Comparison of ENCODE assay signal across 1 cellular context in genomic region chr13:20773194-20774080, GRCh38.
TF ChIP-seq lines count a peak whose summit lies in the region.

EEF1AKMT1 (minus strand) TSS chr13:20773961; CDS start chr13:20757598, 16,363 bp downstream.

TF ChIP-seq in HepG2, 621 proteins besides CTCF, POLR2A, EP300 and RAD21 (continued from another document and continues in another):
- TF ChIP-seq ZHX2 (IDR thresholded peaks at IDR 0.05; ENCODE audit: low read depth) (no peak), ZHX2 (CRISPR knock-in tag; IDR thresholded peaks at IDR 0.05; ENCODE audit: borderline replicate concordance) (no peak; the same call in 1 of the 2 replicates), ZNF543 (CRISPR knock-in tag; IDR thresholded peaks at IDR 0.05) (no peak), ZNF224 (CRISPR knock-in tag; IDR thresholded peaks at IDR 0.05) (peak; percentile 97; the same call in 1 of the 2 replicates), JUND (CRISPR knock-in tag; IDR thresholded peaks at IDR 0.05) (no peak), CREBL2 (CRISPR knock-in tag; IDR thresholded peaks at IDR 0.05; ENCODE audit: borderline replicate concordance) (no peak), ZFP82 (CRISPR knock-in tag; IDR thresholded peaks at IDR 0.05; ENCODE audit: borderline replicate concordance) (no peak), HOXA9 (CRISPR knock-in tag; IDR thresholded peaks at IDR 0.05; ENCODE audit: borderline replicate concordance) (no peak), MBD4 (IDR thresholded peaks at IDR 0.05; ENCODE audit: borderline replicate concordance, low read length) (no peak), MEF2D (CRISPR knock-in tag; IDR thresholded peaks at IDR 0.05) (peak; percentile 85), ZSCAN25 (CRISPR knock-in tag; IDR thresholded peaks at IDR 0.05) (peak; percentile 61), ELF1 (CRISPR knock-in tag; IDR thresholded peaks at IDR 0.05) (peak; percentile 35), FOXK2 (IDR thresholded peaks at IDR 0.05) (no peak), MXD3 (CRISPR knock-in tag; IDR thresholded peaks at IDR 0.05) (peak; percentile 89), MYC (CRISPR knock-in tag; IDR thresholded peaks at IDR 0.05; ENCODE audit: borderline replicate concordance) (peak; percentile 92), ARHGAP35 (CRISPR knock-in tag; IDR thresholded peaks at IDR 0.05; ENCODE audit: borderline replicate concordance) (peak; percentile 66), ATM (IDR thresholded peaks at IDR 0.05; ENCODE audit: borderline replicate concordance) (no peak), UBTF (CRISPR knock-in tag; IDR thresholded peaks at IDR 0.05) (peak; percentile 99), TOPORS (CRISPR knock-in tag; IDR thresholded peaks at IDR 0.05) (peak; percentile 44; the same call in 1 of the 2 replicates), SNAI1 (CRISPR knock-in tag; IDR thresholded peaks at IDR 0.05; ENCODE audit: borderline replicate concordance) (no peak), PREB (CRISPR knock-in tag; IDR thresholded peaks at IDR 0.05) (no peak), ZSCAN30 (CRISPR knock-in tag; IDR thresholded peaks at IDR 0.05) (no peak; the same call in 1 of the 2 replicates), ZNF619 (CRISPR knock-in tag; IDR thresholded peaks at IDR 0.05) (no peak; the same call in 1 of the 2 replicates), PRDM15 (CRISPR knock-in tag; IDR thresholded peaks at IDR 0.05) (no peak), HNRNPUL1 (IDR thresholded peaks at IDR 0.05; ENCODE audit: low read depth, low read length) (no peak), ZNF772 (CRISPR knock-in tag; IDR thresholded peaks at IDR 0.05) (peak; percentile 81), ZNF879 (CRISPR knock-in tag; IDR thresholded peaks at IDR 0.05) (peak; percentile 93; the same call in 1 of the 2 replicates), DMTF1 (CRISPR knock-in tag; IDR thresholded peaks at IDR 0.05) (0 out of 2 replicates have a peak, but pooled peaks have one; percentile 74), ZNF460 (CRISPR knock-in tag; IDR thresholded peaks at IDR 0.05; ENCODE audit: borderline replicate concordance) (no peak), ZBTB26 (CRISPR knock-in tag; IDR thresholded peaks at IDR 0.05; ENCODE audit: borderline replicate concordance) (no peak), KAT8 (CRISPR knock-in tag; IDR thresholded peaks at IDR 0.05) (peak; percentile 79), ZFP36L2 (CRISPR knock-in tag; IDR thresholded peaks at IDR 0.05) (no peak), NFE2L1 (CRISPR knock-in tag; IDR thresholded peaks at IDR 0.05; ENCODE audit: borderline replicate concordance) (peak; percentile 84; the same call in 1 of the 2 replicates), ZNF75D (CRISPR knock-in tag; IDR thresholded peaks at IDR 0.05; ENCODE audit: borderline replicate concordance) (peak; percentile 84; the same call in 1 of the 2 replicates), ZNF704 (CRISPR knock-in tag; IDR thresholded peaks at IDR 0.05; ENCODE audit: borderline replicate concordance) (peak; percentile 86; the same call in 1 of the 2 replicates), SMARCE1 (IDR thresholded peaks at IDR 0.05; ENCODE audit: borderline replicate concordance) (no peak), ZNF605 (CRISPR knock-in tag; IDR thresholded peaks at IDR 0.05) (peak; percentile 91), ATF5 (CRISPR knock-in tag; IDR thresholded peaks at IDR 0.05; ENCODE audit: low read depth) (no peak), MAX (IDR thresholded peaks at IDR 0.05) (peak; percentile 90), RFX5 (IDR thresholded peaks at IDR 0.05; ENCODE audit: low read depth, low read length) (0 out of 2 replicates have a peak, but pooled peaks have one; percentile 4), ZNF333 (CRISPR knock-in tag; IDR thresholded peaks at IDR 0.05; ENCODE audit: borderline replicate concordance) (no peak), CENPX (CRISPR knock-in tag; IDR thresholded peaks at IDR 0.05) (no peak), TAF1 (CRISPR knock-in tag; IDR thresholded peaks at IDR 0.05) (peak; percentile 87)
